In genomic region chr14:73143003-73143402, GRCh38 we compare ENCODE assay signal across 1 cellular context.
TF ChIP-seq lines count a peak whose summit lies in the region.

No MANE protein-coding gene starts in this region.

TF ChIP-seq in HepG2, 621 proteins besides CTCF, POLR2A, EP300 and RAD21 (continued from another document):
- TF ChIP-seq ZNF414 (CRISPR knock-in tag; IDR thresholded peaks at IDR 0.05) (no peak), SOX13 (IDR thresholded peaks at IDR 0.05) (no peak), SOX13 (CRISPR knock-in tag; conservative IDR thresholded peaks at IDR 0.05 in 1 of 2, IDR thresholded peaks at IDR 0.05 in 1 of 2) (peak in 1 of 2 experiments; percentile 64; a peak in 2 of 4 replicates), ZNF775 (CRISPR knock-in tag; IDR thresholded peaks at IDR 0.05; ENCODE audit: borderline replicate concordance) (no peak), ZKSCAN8 (CRISPR knock-in tag; IDR thresholded peaks at IDR 0.05; ENCODE audit: borderline replicate concordance) (no peak), AKAP8 (CRISPR knock-in tag; IDR thresholded peaks at IDR 0.05) (no peak), SNAI1 (CRISPR knock-in tag; IDR thresholded peaks at IDR 0.05; ENCODE audit: borderline replicate concordance) (no peak), TFAP4 (IDR thresholded peaks at IDR 0.05; ENCODE audit: borderline replicate concordance, low read depth) (peak; percentile 53; the same call in 1 of the 2 replicates), MIER3 (CRISPR knock-in tag; IDR thresholded peaks at IDR 0.05; ENCODE audit: borderline replicate concordance) (no peak)
